Comparison of ENCODE assay signal across 24 cellular contexts in genomic region chr2:20080415-20080814, GRCh38.
"Had no signal": no experiment of that assay in that cellular context is flagged by ENCODE, and none has a peak within 500 bp of the region (broad histone marks: within the 10 kb centered on the region; RNA-seq: fewer than 3 reads in every experiment).

No MANE protein-coding gene starts in this region.

- H3K36me3 Mint-ChIP-seq: activated naive CD4-positive, alpha-beta T cell treated with anti-CD3 and anti-CD28 coated beads, Interleukin-2, amount 50 U/mL, for 72 hours; brain; natural killer cell treated with Interleukin-12 subunit alpha and Interleukin-12 subunit beta and Interleukin-15 and Interleukin-18, amount 100 ng/mL, for 72 hours; T-cell had no signal

- H3K27ac ChIP-seq: hepatocyte, left ventricle myocardium inferior, spleen, upper lobe of right lung, WERI-Rb-1 had no signal

- H3K4me3 Mint-ChIP-seq: activated CD8-positive, alpha-beta T cell treated with anti-CD3 and anti-CD28 coated beads, Interleukin-2, amount 10 ng/mL, durations not matched to agents 7 days and 5 days; activated T-helper 17 cell treated with anti-CD3 and anti-CD28 coated beads, Interleukin-2, amount 50 U/mL, for 72 hours; brain; dendritic cell treated with granulocyte-macrophage colony-stimulating factor and Interleukin-4, amounts not matched to agents 40 ng/mL and 50 ng/mL, for 4 days; natural killer cell treated with Interleukin-12 subunit alpha and Interleukin-12 subunit beta and Interleukin-15 and Interleukin-18, amount 100 ng/mL, for 72 hours; T-cell had no signal

- H3K9me3 Mint-ChIP-seq: activated naive CD4-positive, alpha-beta T cell treated with anti-CD3 and anti-CD28 coated beads, Interleukin-2, amount 50 U/mL, for 72 hours; activated T-helper 17 cell treated with anti-CD3 and anti-CD28 coated beads, Interleukin-2, amount 50 U/mL, for 72 hours; dendritic cell treated with granulocyte-macrophage colony-stimulating factor and Interleukin-4, amounts not matched to agents 40 ng/mL and 50 ng/mL, for 4 days; natural killer cell treated with Interleukin-12 subunit alpha and Interleukin-12 subunit beta and Interleukin-15 and Interleukin-18, amount 100 ng/mL, for 72 hours; T-cell had no signal

- H3K36me3 ChIP-seq: left ventricle myocardium inferior, spleen, upper lobe of right lung, WERI-Rb-1 had no signal

- H3K4me1 ChIP-seq: left ventricle myocardium inferior, upper lobe of right lung had no signal

- H3K4me1 Mint-ChIP-seq: activated T-helper 17 cell treated with anti-CD3 and anti-CD28 coated beads, Interleukin-2, amount 50 U/mL, for 72 hours; T-cell had no signal

- H3K4me3 ChIP-seq: hepatocyte, left ventricle myocardium inferior, spleen, upper lobe of right lung had no signal

- H3K9me3 ChIP-seq: spleen, upper lobe of right lung had no signal

- H3K27ac Mint-ChIP-seq: activated CD8-positive, alpha-beta T cell treated with anti-CD3 and anti-CD28 coated beads, Interleukin-2, amount 10 ng/mL, durations not matched to agents 7 days and 5 days; activated naive CD4-positive, alpha-beta T cell treated with anti-CD3 and anti-CD28 coated beads, Interleukin-2, amount 50 U/mL, for 72 hours; activated T-helper 17 cell treated with anti-CD3 and anti-CD28 coated beads, Interleukin-2, amount 50 U/mL, for 72 hours; dendritic cell treated with granulocyte-macrophage colony-stimulating factor and Interleukin-4, amounts not matched to agents 40 ng/mL and 50 ng/mL, for 4 days; natural killer cell treated with Interleukin-12 subunit alpha and Interleukin-12 subunit beta and Interleukin-15 and Interleukin-18, amount 100 ng/mL, for 72 hours; T-cell had no signal

- H3K27me3 Mint-ChIP-seq: dendritic cell treated with granulocyte-macrophage colony-stimulating factor and Interleukin-4, amounts not matched to agents 40 ng/mL and 50 ng/mL, for 4 days had no signal

- ATAC-seq: activated CD8-positive, alpha-beta T cell treated with anti-CD3 and anti-CD28 coated beads, Interleukin-2, amount 10 ng/mL, durations not matched to agents 7 days and 5 days; activated naive CD4-positive, alpha-beta T cell treated with anti-CD3 and anti-CD28 coated beads, Interleukin-2, amount 50 U/mL, for 72 hours; activated T-helper 17 cell treated with anti-CD3 and anti-CD28 coated beads, Interleukin-2, amount 50 U/mL, for 72 hours; T-cell had no signal

- DNase-seq: activated CD4-positive, alpha-beta T cell treated with anti-CD3 and anti-CD28 coated beads for 1 hour; activated CD4-positive, alpha-beta T cell treated with anti-CD3 and anti-CD28 coated beads, Interleukin-2, amount 50 U/mL, for 1 hour; activated CD8-positive, alpha-beta T cell treated with anti-CD3 and anti-CD28 coated beads, Interleukin-2, amount 10 ng/mL, durations not matched to agents 7 days and 5 days; activated T-cell treated with anti-CD3 and anti-CD28 coated beads, Interleukin-2, amount 50 U/mL, for 1 hour; aorta; caudate nucleus; effector memory CD4-positive, alpha-beta T cell; foreskin melanocyte; glutamatergic neuron; left ventricle myocardium inferior; midbrain; retina; spleen; stimulated activated CD4-positive, alpha-beta T cell treated with anti-CD3 and anti-CD28 coated beads, Interleukin-4, amount 100 ng/mL, for 1 hour; stimulated activated naive CD4-positive, alpha-beta T cell; T-cell; upper lobe of right lung had no signal

- H3K27me3 ChIP-seq: hepatocyte, spleen, upper lobe of right lung had no signal
